Comparison of ENCODE assay signal across 14 cellular contexts in genomic region chr2:173056705-173057368, GRCh38. TPM values are rescaled to one million over a fixed set of nuclear protein-coding genes. Genes with fewer than 3 reads are reported as not detected.
DNase-seq lines count a peak whose midpoint lies in the region; TF ChIP-seq lines count a peak whose summit lies in the region.
"Had no signal": no experiment of that assay in that cellular context is flagged by ENCODE, and none has a peak within 500 bp of the region (broad histone marks: within the 10 kb centered on the region; RNA-seq: fewer than 3 reads in every experiment).

No MANE protein-coding gene starts in this region.

- H4K91ac ChIP-seq in neuronal stem cell (ENCODE audit: low read depth, low read length, poor library complexity): no peak overlapping the region

- H2BK120ac ChIP-seq in neuronal stem cell (ENCODE audit: low read depth, low read length): no peak overlapping the region

- peak overlapping the region; percentile 41 for H2AFZ ChIP-seq in neuronal stem cell (ENCODE audit: low read length)

- H3K36me3 ChIP-seq in neuronal stem cell (replicated peaks in 1 of 2; ENCODE audit: control insufficient read depth in 2 of 2, insufficient read depth in 2 of 2, low read length in 2 of 2): no peaks in the 10 kb centered on the region
- H3K36me3 ChIP-seq: MG63 had no signal

- H4K8ac ChIP-seq in neuronal stem cell (ENCODE audit: low read depth, low read length): no peak overlapping the region

- H2BK5ac ChIP-seq in neuronal stem cell (ENCODE audit: low read length): no peak overlapping the region

- no CpG with 5 or more reads among the region's 4 CpGs for WGBS in neuronal stem cell (ENCODE audit: extremely low coverage in 2 of 2, insufficient read length in 2 of 2, insufficient replicate concordance in 1 of 2), 2 donors

- no peak overlapping the region for H2AK5ac ChIP-seq in neuronal stem cell (ENCODE audit: low read depth, low read length)

- H3K9ac ChIP-seq in neuronal stem cell (ENCODE audit: low read depth, low read length, poor library complexity): no peak overlapping the region

- in situ Hi-C loops in KBM-7 (cut with MboI; ENCODE audit: low pct_unique_long_range_greater_than_20kb, low sequenced_read_pairs): no loop called here

- H3K4me1 ChIP-seq in neuronal stem cell (ENCODE audit: control insufficient read depth in 2 of 2, insufficient read depth in 1 of 2, low read depth in 1 of 2, low read length in 2 of 2): peaks cover 2 to 4% of the 10 kb centered on the region in 2 donors

- H2BK15ac ChIP-seq in neuronal stem cell (ENCODE audit: low read length): no peak overlapping the region

- H3K4ac ChIP-seq in neuronal stem cell (ENCODE audit: low read length): no peak overlapping the region

- H3K27ac ChIP-seq in neuronal stem cell (replicated peaks; ENCODE audit: low read length): no peak overlapping the region

- no peak overlapping the region for H3K23ac ChIP-seq in neuronal stem cell (ENCODE audit: low read depth, low read length, poor library complexity)

- H3K79me1 ChIP-seq in neuronal stem cell (ENCODE audit: low read depth, low read length): no peaks in the 10 kb centered on the region

- no peaks in the 10 kb centered on the region for H3K27me3 ChIP-seq in neuronal stem cell (ENCODE audit: control insufficient read depth in 3 of 3, insufficient read depth in 3 of 3, low read depth in 1 of 3, low read length in 3 of 3)
- H3K27me3 ChIP-seq: MG63 had no signal

- H3K4me3 ChIP-seq in AG10803 (ENCODE audit: low read length) (no peak overlapping the region), fibroblast of mammary gland (ENCODE audit: control insufficient read depth, low read depth, low read length) (no peak overlapping the region), neuronal stem cell (ENCODE audit: low read length in 2 of 2) (no peak overlapping the region)
- H3K4me3 ChIP-seq: MG63 had no signal

- H3K4me2 ChIP-seq in neuronal stem cell (ENCODE audit: insufficient read depth, low read length, poor library complexity, severe bottlenecking): no peak overlapping the region

- H3K14ac ChIP-seq in neuronal stem cell (ENCODE audit: low read length): no peak overlapping the region

- peak; percentile 40 for DNase-seq in AG10803 (ENCODE audit: low read depth)
- peak; percentile 17 for DNase-seq in HT1080 (ENCODE audit: low read depth)
- peak; percentile 54 for DNase-seq in fibroblast of mammary gland (ENCODE audit: low read depth)
- no peak for DNase-seq in neuronal stem cell (ENCODE audit: low spot score)
- DNase-seq in KBM-7: no peak
- no peak for DNase-seq in Ammon's horn (ENCODE audit: low spot score)
- DNase-seq in effector CD8-positive, alpha-beta T cell (lab: John Stamatoyannopoulos, UW): no peak
- DNase-seq: DMS79 treated with DMSO at 0.1 percent for 48 hours, MG63, NCI-H1105, NCI-H2081 treated with DMSO at 0.1 percent for 48 hours, NCI-H510A, NCI-H748 treated with DMSO at 0.1 percent for 48 hours, SHP77 treated with DMSO at 0.1 percent for 48 hours had no signal

- H2BK12ac ChIP-seq in neuronal stem cell (ENCODE audit: low read length): no peak overlapping the region

- peaks cover 3 to 5% of the 10 kb centered on the region in 2 donors for H3K9me3 ChIP-seq in neuronal stem cell (replicated peaks in 1 of 2; ENCODE audit: control insufficient read depth in 2 of 2, insufficient read depth in 1 of 2, low read depth in 1 of 2, low read length in 2 of 2)

- no peak overlapping the region for H3K18ac ChIP-seq in neuronal stem cell (ENCODE audit: low read length)

- TF ChIP-seq CTCF in AG10803 (conservative IDR thresholded peaks at IDR 0.05; ENCODE audit: low read length) (no peak), fibroblast of mammary gland (conservative IDR thresholded peaks at IDR 0.05; ENCODE audit: control insufficient read depth, insufficient read depth, low read depth, low read length) (no peak)

RNA-seq across cellular contexts. Expression of gene MAP3K20, which starts 18.8 kb away (rescaled TPM):
- 22.6 and 25.2 TPM in 2 replicates for total RNA-seq in HT1080 (2014; rRNA removed; shearing (Covaris generic))
- polyA plus RNA-seq in HT1080 (2015; cell fraction: cytosol; rRNA removed): 26.9 and 33.6 TPM in 2 replicates
- 22.6 and 22.7 TPM in 2 replicates for polyA plus RNA-seq in HT1080 (2015; cell fraction: nucleus; rRNA removed)
- polyA plus RNA-seq in neuronal stem cell (2013, experiment 1 of 2): 11.2 TPM
- 11.8 TPM for polyA plus RNA-seq in neuronal stem cell (2013, experiment 2 of 2)

Comparison
In these comparisons a context has a peak if more than half of its experiments do, and no peak if none do; other contexts are left out.
1. DNase-seq: peak in AG10803 (single experiment), HT1080 (single experiment) and fibroblast of mammary gland (single experiment); none in neuronal stem cell (single experiment), KBM-7 (single experiment), Ammon's horn (single experiment) and effector CD8-positive, alpha-beta T cell (single experiment).